Comparison of ENCODE assay signal across 8 cellular contexts in the genomic region with DNA sequence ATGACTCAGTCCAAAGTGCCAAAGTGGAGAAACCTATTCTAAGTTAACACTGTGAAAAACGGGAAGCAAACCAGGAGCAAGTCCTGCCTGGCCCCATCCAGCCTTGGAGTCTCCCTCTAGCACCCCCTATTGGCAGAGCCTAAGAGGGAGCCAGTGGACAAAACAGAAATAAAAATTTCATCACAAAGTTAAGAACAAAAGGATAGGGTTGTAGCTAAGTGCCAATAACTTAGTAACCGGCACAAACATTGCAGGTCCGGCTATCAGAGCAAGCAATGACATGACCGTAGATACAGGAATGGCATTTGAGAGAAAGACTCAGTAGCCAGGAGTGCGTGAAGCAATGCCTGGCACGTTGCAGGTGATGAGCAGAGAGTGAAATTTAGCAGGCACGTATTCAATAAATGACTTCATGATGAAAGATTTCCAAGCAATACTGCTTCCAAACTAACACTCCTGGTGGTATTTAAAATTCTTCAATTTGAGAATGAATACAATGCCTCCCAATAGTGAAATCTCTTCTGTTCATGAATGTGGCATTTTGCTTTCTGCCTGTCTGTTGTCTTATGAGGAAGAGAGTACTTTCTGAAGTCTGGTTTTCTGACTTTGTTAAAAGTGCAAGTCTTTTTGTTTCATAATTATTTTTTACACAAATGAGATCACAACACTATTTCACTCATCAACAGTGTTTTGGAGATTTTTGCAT.
DNase-seq lines count a peak whose midpoint lies in the region; ATAC-seq and TF ChIP-seq lines count a peak whose summit lies in the region.

No MANE protein-coding gene starts in this region.

- no peaks in the 10 kb centered on the region for H3K36me3 ChIP-seq in spleen

- peak; percentile 79 for ATAC-seq in GM21723 (IDR thresholded peaks at IDR 0.05; ENCODE audit: unreplicated experiment)

- H3K27me3 ChIP-seq in spleen (replicated peaks in 1 of 7) = no peaks in the 10 kb centered on the region

- H3K27ac ChIP-seq in spleen = no peak overlapping the region

- intact Hi-C loops in spleen (cut with DNase I; ENCODE audit: low total_unique reads) = no loop called here

- DNase-seq in CD1c-positive myeloid dendritic cell (ENCODE audit: extremely low spot score) = peak; percentile 61
- peak; percentile 20 for DNase-seq in NCI-H774 (lab: John Stamatoyannopoulos, UW)
- no peak for DNase-seq in fibroblast of the aortic adventitia (ENCODE audit: low read depth)
- DNase-seq in stimulated activated naive CD4-positive, alpha-beta T cell (lab: John Stamatoyannopoulos, UW) = no peak
- no peak for DNase-seq in spleen
- DNase-seq in NCI-H345 (lab: John Stamatoyannopoulos, UW) = no peak
- DNase-seq in amniotic stem cell (lab: John Stamatoyannopoulos, UW) = no peak

- peak; percentile 25 for TF ChIP-seq CTCF in fibroblast of the aortic adventitia (IDR thresholded peaks at IDR 0.05; ENCODE audit: insufficient read depth, low read length)
- TF ChIP-seq CTCF in spleen (IDR thresholded peaks at IDR 0.05 in 8 of 11, conservative IDR thresholded peaks at IDR 0.05 in 3 of 11) = peak in 4 of 11 experiments; percentile 8 to 21 (median 16)

- H3K4me3 ChIP-seq in fibroblast of the aortic adventitia (ENCODE audit: low read depth, low read length) (no peak overlapping the region), spleen (no peak overlapping the region)

- no peak for TF ChIP-seq POLR2A in spleen (IDR thresholded peaks at IDR 0.05)

- 71 to 81% (median 76%) methylated on average over 7 of the region's 7 CpGs for WGBS in spleen, 5 donors

- H3K4me1 ChIP-seq in spleen = no peaks in the 10 kb centered on the region

- no peaks in the 10 kb centered on the region for H3K9me3 ChIP-seq in spleen

Comparison
In these comparisons a context has a peak if more than half of its experiments do, and no peak if none do; other contexts are left out.
1. DNase-seq: peak in CD1c-positive myeloid dendritic cell (single experiment) and NCI-H774 (single experiment); none in fibroblast of the aortic adventitia (single experiment), stimulated activated naive CD4-positive, alpha-beta T cell (0 of 6), spleen (single experiment), NCI-H345 (single experiment) and amniotic stem cell (single experiment).